In the genomic region with DNA sequence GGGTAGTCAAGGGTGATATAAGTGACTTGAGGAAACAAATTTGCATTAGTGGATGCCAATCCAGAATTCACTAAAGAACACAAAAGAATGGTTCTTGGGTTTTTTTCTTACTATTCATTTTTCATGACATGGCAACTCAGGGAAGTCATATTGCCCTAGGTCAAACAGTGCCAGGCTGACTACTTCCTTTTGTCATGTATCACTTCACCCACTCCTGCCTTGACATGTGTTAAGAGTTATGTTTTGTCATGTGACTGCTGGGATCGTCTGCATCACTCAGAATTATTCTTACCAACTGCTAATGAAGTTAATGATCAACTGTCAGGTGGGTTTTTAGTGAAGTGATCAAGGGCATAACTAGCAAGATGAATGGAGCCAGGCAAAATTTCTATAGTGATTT, we compare ENCODE assay signal across 15 cellular contexts.
DNase-seq lines count a peak whose midpoint lies in the region; ATAC-seq and TF ChIP-seq lines count a peak whose summit lies in the region.
"Had no signal": no experiment of that assay in that cellular context is flagged by ENCODE, and none has a peak within 500 bp of the region (broad histone marks: within the 10 kb centered on the region; RNA-seq: fewer than 3 reads in every experiment).

No MANE protein-coding gene starts in this region.

- peak overlapping the region; percentile 38 for H3K27ac Mint-ChIP-seq in activated CD8-positive, alpha-beta T cell treated with anti-CD3 and anti-CD28 coated beads for 36 hours
- no peak overlapping the region for H3K27ac Mint-ChIP-seq in activated CD8-positive, alpha-beta T cell treated with anti-CD3 and anti-CD28 coated beads, Interleukin-2, amount 10 ng/mL, durations not matched to agents 7 days and 5 days
- H3K27ac Mint-ChIP-seq in effector memory CD8-positive, alpha-beta T cell: peak overlapping the region; percentile 63 to 76

- TF ChIP-seq CTCF in activated CD8-positive, alpha-beta T cell treated with anti-CD3 and anti-CD28 coated beads for 36 hours (IDR thresholded peaks at IDR 0.05): no peak

- no peaks in the 10 kb centered on the region for H3K36me3 ChIP-seq in SJCRH30
- H3K36me3 ChIP-seq: sigmoid colon, thyroid gland had no signal

- POLR2A ChIA-PET in activated CD8-positive, alpha-beta T cell treated with anti-CD3 and anti-CD28 coated beads for 36 hours (lab: Charles Lee): no interaction called here
- POLR2A ChIA-PET in activated CD8-positive, alpha-beta T cell treated with anti-CD3 and anti-CD28 coated beads, Interleukin-2, amount 10 ng/mL, durations not matched to agents 7 days and 5 days (lab: Charles Lee): no interaction called here

- peak overlapping the region in 15 of 21 experiments; percentile 4 to 78 (median 43) for H3K27ac ChIP-seq in skin epidermis
- H3K27ac ChIP-seq in SJCRH30: no peak overlapping the region
- H3K27ac ChIP-seq: sigmoid colon, thyroid gland had no signal

- H3K4me1 Mint-ChIP-seq in activated CD8-positive, alpha-beta T cell treated with anti-CD3 and anti-CD28 coated beads for 36 hours (ENCODE audit: low read depth): peaks cover 29% of the 10 kb centered on the region
- H3K4me1 Mint-ChIP-seq in activated CD8-positive, alpha-beta T cell treated with anti-CD3 and anti-CD28 coated beads, Interleukin-2, amount 10 ng/mL, durations not matched to agents 7 days and 5 days (ENCODE audit: low read depth): peaks cover 11% of the 10 kb centered on the region
- peaks cover 12 to 21% of the 10 kb centered on the region in 2 donors for H3K4me1 Mint-ChIP-seq in effector memory CD8-positive, alpha-beta T cell (ENCODE audit: low read depth in 2 of 2)

- H3K4me3 Mint-ChIP-seq in activated CD8-positive, alpha-beta T cell treated with anti-CD3 and anti-CD28 coated beads for 36 hours: no peak overlapping the region
- no peak overlapping the region for H3K4me3 Mint-ChIP-seq in activated CD8-positive, alpha-beta T cell treated with anti-CD3 and anti-CD28 coated beads, Interleukin-2, amount 10 ng/mL, durations not matched to agents 7 days and 5 days
- H3K4me3 Mint-ChIP-seq in effector memory CD8-positive, alpha-beta T cell: no peak overlapping the region

- H3K4me1 ChIP-seq in SJCRH30: no peaks in the 10 kb centered on the region
- H3K4me1 ChIP-seq: sigmoid colon had no signal

- ATAC-seq in activated CD8-positive, alpha-beta T cell treated with anti-CD3 and anti-CD28 coated beads for 36 hours: peak; percentile 55
- ATAC-seq in activated CD8-positive, alpha-beta T cell treated with anti-CD3 and anti-CD28 coated beads, Interleukin-2, amount 10 ng/mL, durations not matched to agents 7 days and 5 days: no peak
- ATAC-seq in HG03175 (IDR thresholded peaks at IDR 0.05; ENCODE audit: unreplicated experiment): peak; percentile 46
- ATAC-seq in effector memory CD8-positive, alpha-beta T cell (replicated peaks): peak; percentile 51

- no peak for DNase-seq in activated CD8-positive, alpha-beta T cell treated with anti-CD3 and anti-CD28 coated beads for 36 hours
- no peak for DNase-seq in activated CD8-positive, alpha-beta T cell treated with anti-CD3 and anti-CD28 coated beads, Interleukin-2, amount 10 ng/mL, durations not matched to agents 7 days and 5 days
- no peak for DNase-seq in effector memory CD8-positive, alpha-beta T cell
- DNase-seq in KBM-7 (no peak), SJCRH30 (no peak), NCI-H748 (lab: John Stamatoyannopoulos, UW; ENCODE audit: unreplicated experiment) (no peak)
- DNase-seq: activated CD8-positive, alpha-beta memory T cell treated with anti-CD3 and anti-CD28 coated beads, Interleukin-2, amount 50 U/mL, for 48 hours; GOT3; KG1; NCI-H2081 treated with DMSO at 0.1 percent for 48 hours; sigmoid colon; T-helper 9 cell; thyroid gland had no signal

- H3K9me3 ChIP-seq in SJCRH30 (replicated peaks): no peaks in the 10 kb centered on the region
- H3K9me3 ChIP-seq: sigmoid colon, thyroid gland had no signal

- H3K36me3 Mint-ChIP-seq in activated CD8-positive, alpha-beta T cell treated with anti-CD3 and anti-CD28 coated beads for 36 hours (ENCODE audit: low read depth): peaks cover 21% of the 10 kb centered on the region
- peaks cover 27% of the 10 kb centered on the region for H3K36me3 Mint-ChIP-seq in activated CD8-positive, alpha-beta T cell treated with anti-CD3 and anti-CD28 coated beads, Interleukin-2, amount 10 ng/mL, durations not matched to agents 7 days and 5 days (ENCODE audit: low read depth)
- peaks cover 3% of the 10 kb centered on the region for H3K36me3 Mint-ChIP-seq in effector memory CD8-positive, alpha-beta T cell (ENCODE audit: insufficient read depth)

- no peak overlapping the region for H3K4me3 ChIP-seq in skin epidermis
- H3K4me3 ChIP-seq in SJCRH30: no peak overlapping the region
- H3K4me3 ChIP-seq: sigmoid colon, thyroid gland had no signal

- in situ Hi-C loops in KBM-7 (cut with MboI; ENCODE audit: low pct_unique_long_range_greater_than_20kb, low sequenced_read_pairs): no loop called here

- CTCF ChIA-PET in activated CD8-positive, alpha-beta T cell treated with anti-CD3 and anti-CD28 coated beads for 36 hours (lab: Charles Lee): interaction anchor here (1.2 kb wide), 1 partner anchor 12 kb away, joined by 3 read pairs; no protein-coding TSS in a partner anchor
- CTCF ChIA-PET in activated CD8-positive, alpha-beta T cell treated with anti-CD3 and anti-CD28 coated beads, Interleukin-2, amount 10 ng/mL, durations not matched to agents 7 days and 5 days (lab: Charles Lee): no interaction called here

- H3K27me3 ChIP-seq in SJCRH30: no peaks in the 10 kb centered on the region
- H3K27me3 ChIP-seq: sigmoid colon, thyroid gland had no signal

- intact Hi-C loops in activated CD8-positive, alpha-beta T cell treated with anti-CD3 and anti-CD28 coated beads for 36 hours (cut with micrococcal nuclease): no loop called here

- no peaks in the 10 kb centered on the region for H3K9me3 Mint-ChIP-seq in activated CD8-positive, alpha-beta T cell treated with anti-CD3 and anti-CD28 coated beads for 36 hours
- H3K9me3 Mint-ChIP-seq in activated CD8-positive, alpha-beta T cell treated with anti-CD3 and anti-CD28 coated beads, Interleukin-2, amount 10 ng/mL, durations not matched to agents 7 days and 5 days (ENCODE audit: insufficient read depth): no peaks in the 10 kb centered on the region
- no peaks in the 10 kb centered on the region for H3K9me3 Mint-ChIP-seq in effector memory CD8-positive, alpha-beta T cell

- no peaks in the 10 kb centered on the region for H3K27me3 Mint-ChIP-seq in activated CD8-positive, alpha-beta T cell treated with anti-CD3 and anti-CD28 coated beads for 36 hours
- no peaks in the 10 kb centered on the region for H3K27me3 Mint-ChIP-seq in activated CD8-positive, alpha-beta T cell treated with anti-CD3 and anti-CD28 coated beads, Interleukin-2, amount 10 ng/mL, durations not matched to agents 7 days and 5 days (ENCODE audit: low read depth)
- no peaks in the 10 kb centered on the region for H3K27me3 Mint-ChIP-seq in effector memory CD8-positive, alpha-beta T cell
